Comparison of ENCODE assay signal across 7 cellular contexts in the genomic region with DNA sequence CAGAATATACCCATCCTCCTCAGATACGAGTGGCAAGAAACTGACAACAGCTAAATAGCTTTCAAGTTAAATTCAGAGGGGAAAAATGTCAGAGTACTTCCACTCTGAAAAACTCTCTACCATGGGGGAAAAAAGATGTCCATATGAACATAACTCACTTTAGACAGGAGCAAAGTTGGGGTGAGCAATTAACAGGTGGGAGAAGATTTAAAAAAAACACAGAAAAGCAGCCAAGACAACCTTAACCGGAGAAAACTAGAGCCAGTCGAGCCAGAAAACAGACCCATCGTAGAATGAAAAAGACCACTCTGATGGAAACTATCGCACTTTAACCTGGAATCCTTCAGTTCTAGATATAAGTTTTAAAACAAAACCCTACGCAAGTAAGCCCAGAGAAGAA. TPM values are rescaled to one million over a fixed set of nuclear protein-coding genes. Genes with fewer than 3 reads are reported as not detected.
DNase-seq lines count a peak whose midpoint lies in the region; ATAC-seq lines count a peak whose summit lies in the region.

No MANE protein-coding gene starts in this region.

- no peaks in the 10 kb centered on the region for H3K4me1 ChIP-seq in HUES6 (ENCODE audit: control insufficient read depth, insufficient read depth, low read length)
- peaks cover 4% of the 10 kb centered on the region for H3K4me1 ChIP-seq in stomach smooth muscle (ENCODE audit: control insufficient read depth, insufficient read depth, low read length)

- H3K27me3 Mint-ChIP-seq in immature natural killer cell (ENCODE audit: low read depth in 3 of 3): peaks cover 0 to 10% (median 6%) of the 10 kb centered on the region in 3 donors

- H3K9me3 ChIP-seq in HUES6 (ENCODE audit: control insufficient read depth, insufficient read depth, low read depth, low read length) (no peaks in the 10 kb centered on the region), stomach smooth muscle (ENCODE audit: control insufficient read depth in 2 of 2, low read length in 2 of 2) (no peaks in the 10 kb centered on the region)

- peak overlapping the region; percentile 94 for H3K9ac ChIP-seq in HUES6 (ENCODE audit: low read length)
- H3K9ac ChIP-seq in stomach smooth muscle (ENCODE audit: low read length in 2 of 2): peak overlapping the region; percentile 91

- H3K27ac ChIP-seq in HUES6 (ENCODE audit: low read depth, low read length): no peak overlapping the region
- peak overlapping the region; percentile 77 for H3K27ac ChIP-seq in stomach smooth muscle (ENCODE audit: low read length)

- no peak for ATAC-seq in activated naive CD4-positive, alpha-beta T cell treated with anti-CD3 and anti-CD28 coated beads, Interleukin-2, amount 50 U/mL, for 72 hours
- ATAC-seq in HG03159 (IDR thresholded peaks at IDR 0.05; ENCODE audit: unreplicated experiment): no peak

- DNase-seq in activated naive CD4-positive, alpha-beta T cell treated with anti-CD3 and anti-CD28 coated beads, Interleukin-2, amount 50 U/mL, for 72 hours (ENCODE audit: low spot score in 2 of 2): no peak
- peak in 1 of 3 donors; percentile 7 for DNase-seq in immature natural killer cell
- no peak for DNase-seq in GDM1 (lab: John Stamatoyannopoulos, UW)
- DNase-seq in hippocampal formation (lab: John Stamatoyannopoulos, UW): no peak

- H3K27ac Mint-ChIP-seq in activated naive CD4-positive, alpha-beta T cell treated with anti-CD3 and anti-CD28 coated beads, Interleukin-2, amount 50 U/mL, for 72 hours: peak overlapping the region; percentile 95 to 96
- H3K27ac Mint-ChIP-seq in immature natural killer cell: peak overlapping the region; percentile 94 to 99 (median 95)

- H3K4me3 ChIP-seq in HUES6 (ENCODE audit: low read depth, low read length) (peak overlapping the region; percentile 93), stomach smooth muscle (ENCODE audit: low read length in 2 of 2) (peak overlapping the region; percentile 77 to 81)

- H3K27me3 ChIP-seq in HUES6 (ENCODE audit: control insufficient read depth, insufficient read depth, low read length) (no peaks in the 10 kb centered on the region), stomach smooth muscle (ENCODE audit: control insufficient read depth in 1 of 2, insufficient read depth in 2 of 2, low read length in 2 of 2) (no peaks in the 10 kb centered on the region)

- H3K9me3 Mint-ChIP-seq in activated naive CD4-positive, alpha-beta T cell treated with anti-CD3 and anti-CD28 coated beads, Interleukin-2, amount 50 U/mL, for 72 hours: no peaks in the 10 kb centered on the region
- H3K9me3 Mint-ChIP-seq in immature natural killer cell: no peaks in the 10 kb centered on the region

- H3K4me3 Mint-ChIP-seq in immature natural killer cell: peak overlapping the region; percentile 80 to 97 (median 94)

- peaks cover 24 to 39% of the 10 kb centered on the region in 2 donors for H3K4me1 Mint-ChIP-seq in immature natural killer cell

- H3K36me3 ChIP-seq in HUES6 (ENCODE audit: control insufficient read depth, insufficient read depth, low read length) (peaks cover 41% of the 10 kb centered on the region), stomach smooth muscle (ENCODE audit: control insufficient read depth in 2 of 2, insufficient read depth in 2 of 2, low read length in 2 of 2) (peaks cover 13 to 14% of the 10 kb centered on the region in 2 donors)

- H3K36me3 Mint-ChIP-seq in activated naive CD4-positive, alpha-beta T cell treated with anti-CD3 and anti-CD28 coated beads, Interleukin-2, amount 50 U/mL, for 72 hours: peaks cover 28 to 42% of the 10 kb centered on the region in 2 donors
- no peaks in the 10 kb centered on the region for H3K36me3 Mint-ChIP-seq in immature natural killer cell

RNA-seq across cellular contexts. Expression of gene TERF2, which starts 0.8 kb away (rescaled TPM):
- total RNA-seq in activated naive CD4-positive, alpha-beta T cell treated with anti-CD3 and anti-CD28 coated beads, Interleukin-2, amount 50 U/mL, for 72 hours: 10 to 100 TPM; 45.7 to 48.0 TPM
- 10 to 100 TPM; 10.8 to 25.2 (median 17.0) TPM for polyA plus RNA-seq in immature natural killer cell

RNA-seq across cellular contexts. Expression of gene TMED6, which starts 33.4 kb away (rescaled TPM):
- 1 to 10 TPM in 1 of 2 donors, under 1 TPM in 1; 0.39 to 1.8 TPM for total RNA-seq in activated naive CD4-positive, alpha-beta T cell treated with anti-CD3 and anti-CD28 coated beads, Interleukin-2, amount 50 U/mL, for 72 hours
- not detected for polyA plus RNA-seq in immature natural killer cell

RNA-seq across cellular contexts. Expression of gene CYB5B, which starts 39.4 kb away (rescaled TPM):
- 100 to 1,000 TPM; 153 to 160 TPM for total RNA-seq in activated naive CD4-positive, alpha-beta T cell treated with anti-CD3 and anti-CD28 coated beads, Interleukin-2, amount 50 U/mL, for 72 hours
- 100 to 1,000 TPM; 210 to 235 (median 233) TPM for polyA plus RNA-seq in immature natural killer cell

RNA-seq across cellular contexts. Expression of gene NIP7, which starts 45.4 kb away (rescaled TPM):
- total RNA-seq in activated naive CD4-positive, alpha-beta T cell treated with anti-CD3 and anti-CD28 coated beads, Interleukin-2, amount 50 U/mL, for 72 hours: 10 to 100 TPM; 35.8 to 44.7 TPM
- 10 to 100 TPM; 13.0 to 24.9 (median 23.2) TPM for polyA plus RNA-seq in immature natural killer cell

RNA-seq across cellular contexts. Expression of gene COG8, which starts 45.6 kb away (rescaled TPM):
- 10 to 100 TPM; 26.9 to 28.2 TPM for total RNA-seq in activated naive CD4-positive, alpha-beta T cell treated with anti-CD3 and anti-CD28 coated beads, Interleukin-2, amount 50 U/mL, for 72 hours
- 10 to 100 TPM; 36.6 to 52.0 (median 44.4) TPM for polyA plus RNA-seq in immature natural killer cell
